In the genomic region with DNA sequence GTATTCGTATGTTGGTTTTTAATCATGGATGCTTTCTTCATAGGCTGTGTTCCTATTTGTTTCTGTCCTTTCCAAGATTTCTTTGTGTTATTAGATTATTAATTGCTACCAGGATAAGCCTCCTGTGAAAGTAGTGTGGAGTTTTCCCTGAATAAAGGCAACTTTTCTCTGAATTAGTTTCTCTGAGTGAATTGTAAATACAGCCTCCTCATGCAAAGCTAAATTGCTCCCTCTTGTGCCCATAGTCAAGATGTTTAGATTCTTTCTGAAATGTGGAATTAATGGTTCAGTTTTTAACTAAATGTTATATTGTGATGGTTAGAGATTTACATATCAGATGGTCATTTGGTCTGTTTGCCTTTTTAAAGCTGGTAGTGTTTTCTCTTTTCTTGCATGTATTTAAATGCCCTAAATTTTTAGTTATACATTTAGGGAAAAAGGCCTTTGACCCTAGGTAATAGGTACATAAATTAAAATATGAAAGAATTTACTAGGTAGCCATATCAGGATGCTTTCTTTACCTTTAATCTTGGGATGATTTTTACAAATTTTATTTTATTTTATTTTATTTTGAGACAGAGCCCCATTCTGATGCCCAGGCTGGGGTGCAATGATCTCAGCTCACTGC, we compare ENCODE assay signal across 8 cellular contexts. TPM values are rescaled to one million over a fixed set of nuclear protein-coding genes. Genes with fewer than 3 reads are reported as not detected.
DNase-seq lines count a peak whose midpoint lies in the region; ATAC-seq and TF ChIP-seq lines count a peak whose summit lies in the region.

No MANE protein-coding gene starts in this region.

- no TSS peak for BruUV-seq in Panc1 (replicated peaks; lab: Mats Ljungman, UMichigan)

- no peaks in the 10 kb centered on the region for H3K27me3 Mint-ChIP-seq in endodermal cell (ENCODE audit: insufficient read depth)
- no peaks in the 10 kb centered on the region for H3K27me3 Mint-ChIP-seq in nephron (ENCODE audit: low read depth)

- H3K9me3 Mint-ChIP-seq in endodermal cell = no peaks in the 10 kb centered on the region
- no peaks in the 10 kb centered on the region for H3K9me3 Mint-ChIP-seq in nephron

- CTCF ChIA-PET in Panc1 (lab: Charles Lee) = no interaction called here

- H3K4me1 Mint-ChIP-seq in endodermal cell (peaks cover 2% of the 10 kb centered on the region), nephron (peaks cover 5% of the 10 kb centered on the region)

- peak; percentile 20 to 41 for DNase-seq in SHP77 (lab: John Stamatoyannopoulos, UW)
- DNase-seq in SHP77 treated with DMSO at 0.1 percent for 48 hours (lab: John Stamatoyannopoulos, UW) = no peak
- DNase-seq in Jurkat, Clone E6-1 (ENCODE audit: low read depth, low spot score) = peak; percentile 49
- DNase-seq in Panc1 (ENCODE audit: low read depth, low spot score) = no peak
- DNase-seq in endodermal cell = no peak

- H3K4me1 ChIP-seq in Panc1 (ENCODE audit: control insufficient read depth, insufficient read depth, low read length) (no peaks in the 10 kb centered on the region), endodermal cell (ENCODE audit: control insufficient read depth, insufficient read depth, low read length) (no peaks in the 10 kb centered on the region)

- peaks cover 47% of the 10 kb centered on the region for H3K36me3 Mint-ChIP-seq in endodermal cell (ENCODE audit: low read depth)
- H3K36me3 Mint-ChIP-seq in nephron (ENCODE audit: low read depth) = peaks cover 43% of the 10 kb centered on the region

- 86 to 100% methylated on average over 1 of the region's 1 CpG for WGBS in endodermal cell (ENCODE audit: insufficient coverage in 1 of 2, insufficient read length in 1 of 2), 2 experiments

- H3K4me3 ChIP-seq in Jurkat, Clone E6-1 (ENCODE audit: low read length) = no peak overlapping the region
- H3K4me3 ChIP-seq in Panc1 (ENCODE audit: low read depth in 2 of 2, low read length in 2 of 2) (no peak overlapping the region), endodermal cell (ENCODE audit: low read length) (no peak overlapping the region)

- H3K9me3 ChIP-seq in Panc1 (ENCODE audit: control insufficient read depth, insufficient read depth, low read depth, low read length) (no peaks in the 10 kb centered on the region), endodermal cell (ENCODE audit: control insufficient read depth, low read length) (no peaks in the 10 kb centered on the region)

- H3K27me3 ChIP-seq in Panc1 (ENCODE audit: control insufficient read depth, insufficient read depth, low read length) = no peaks in the 10 kb centered on the region
- no peaks in the 10 kb centered on the region for H3K27me3 ChIP-seq in endodermal cell (ENCODE audit: control insufficient read depth, insufficient read depth, low read length, poor library complexity, severe bottlenecking)

- intact Hi-C loops in Panc1 (cut with micrococcal nuclease; ENCODE audit: unreplicated experiment) = loop anchor here (5.0 to 10.0 kb wide), 2 partner anchors 87 to 229 kb away; no protein-coding TSS in a partner anchor

- in situ Hi-C loops in Panc1 (cut with HindIII; ENCODE audit: low pct_unique_long_range_greater_than_20kb, low sequenced_read_pairs) = no loop called here

- H3K9ac ChIP-seq in endodermal cell (ENCODE audit: extremely low read depth, low read length, poor library complexity, severe bottlenecking) = no peak overlapping the region

- H3K27ac Mint-ChIP-seq in endodermal cell (peak overlapping the region; percentile 37), nephron (peak overlapping the region in 2 of 3 experiments; percentile 9 to 27)

- POLR2A ChIA-PET in Panc1 (lab: Charles Lee) = no interaction called here

- ATAC-seq in Panc1 (peak; percentile 69), GM18873 (IDR thresholded peaks at IDR 0.05; ENCODE audit: low FRiP score, unreplicated experiment) (no peak), GM21529 (IDR thresholded peaks at IDR 0.05; ENCODE audit: unreplicated experiment) (no peak)

- no peak overlapping the region for H3K27ac ChIP-seq in Panc1 (ENCODE audit: low read length)
- H3K27ac ChIP-seq in endodermal cell (ENCODE audit: low read depth, low read length) = no peak overlapping the region

- TF ChIP-seq CTCF in Panc1 (IDR thresholded peaks at IDR 0.05) (peak; percentile 63; the same call in 1 of the 2 replicates), endodermal cell (conservative IDR thresholded peaks at IDR 0.05) (peak; percentile 88), nephron (IDR thresholded peaks at IDR 0.05; ENCODE audit: unreplicated experiment in 3 of 3) (peak; percentile 65 to 77 (median 68))

- no peak overlapping the region for H3K4me3 Mint-ChIP-seq in endodermal cell
- H3K4me3 Mint-ChIP-seq in nephron = no peak overlapping the region

- peaks cover 6% of the 10 kb centered on the region; the same call in 1 of the 2 replicates for H3K36me3 ChIP-seq in Panc1 (ENCODE audit: control insufficient read depth, insufficient read depth, low read length)
- peaks cover 70% of the 10 kb centered on the region for H3K36me3 ChIP-seq in endodermal cell (ENCODE audit: control insufficient read depth, insufficient read depth, low read length)

RNA-seq across cellular contexts. Expression of gene APAF1, which starts 8.9 kb away (rescaled TPM):
- polyA plus RNA-seq in Jurkat, Clone E6-1 (2012; ENCODE audit: insufficient read depth, insufficient read length) = 7.8 TPM
- 15.6 TPM for total RNA-seq in Panc1 (2021; ENCODE audit: unreplicated experiment)
- polyA plus RNA-seq in Panc1 (2012; ENCODE audit: insufficient read length) = 5.7 TPM
- total RNA-seq in endodermal cell = 10 to 100 TPM; 23.8 to 32.4 TPM
- 20.6 TPM for polyA plus RNA-seq in endodermal cell (2013, experiment 1 of 2)
- polyA plus RNA-seq in endodermal cell (2013, experiment 2 of 2) = 20.0 TPM

RNA-seq across cellular contexts. Expression of gene IKBIP, which starts 9.4 kb away (rescaled TPM):
- 12.4 TPM for polyA plus RNA-seq in Jurkat, Clone E6-1 (2012; ENCODE audit: insufficient read depth, insufficient read length)
- 33.7 TPM for total RNA-seq in Panc1 (2021; ENCODE audit: unreplicated experiment)
- polyA plus RNA-seq in Panc1 (2012; ENCODE audit: insufficient read length) = 15.8 TPM
- total RNA-seq in endodermal cell = 10 to 100 TPM; 10.6 to 16.3 TPM
- 24.7 TPM for polyA plus RNA-seq in endodermal cell (2013, experiment 1 of 2)
- 30.5 TPM for polyA plus RNA-seq in endodermal cell (2013, experiment 2 of 2)

Comparison
In these comparisons a context has a peak if more than half of its experiments do, and no peak if none do; other contexts are left out.
1. DNase-seq: peak in SHP77 (2 of 2) and Jurkat, Clone E6-1 (single experiment); none in SHP77 treated with DMSO at 0.1 percent for 48 hours (single experiment), Panc1 (single experiment) and endodermal cell (single experiment).
2. Peak in every context shown above with its lines, with median percentiles within 50 percentile points of each other: CTCF ChIP-seq.